22 cellular contexts compared by ENCODE assay signal in the genomic region with DNA sequence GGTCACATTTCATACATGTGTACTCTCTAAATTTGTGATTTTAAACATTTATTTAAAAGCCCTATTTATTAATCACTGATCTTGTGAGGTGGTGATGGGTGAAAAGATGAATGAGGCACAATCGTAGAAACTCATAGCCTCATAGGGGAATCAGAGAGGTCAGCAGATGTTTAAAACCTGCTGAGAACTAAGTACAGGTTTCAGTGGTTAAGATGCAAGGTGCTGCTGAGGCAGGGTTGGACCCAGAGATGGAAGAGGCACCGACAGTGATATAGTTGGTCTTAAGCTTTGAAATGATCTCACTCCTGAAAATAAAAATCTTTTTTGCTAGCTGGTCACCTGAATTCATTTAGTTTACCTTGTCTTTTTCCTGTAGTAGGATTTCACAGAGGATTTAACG. TPM values are rescaled to one million over a fixed set of nuclear protein-coding genes. Genes with fewer than 3 reads are reported as not detected.
DNase-seq lines count a peak whose midpoint lies in the region; ATAC-seq, FAIRE-seq and TF ChIP-seq lines count a peak whose summit lies in the region.
"Had no signal": no experiment of that assay in that cellular context is flagged by ENCODE, and none has a peak within 500 bp of the region (broad histone marks: within the 10 kb centered on the region; RNA-seq: fewer than 3 reads in every experiment).

No MANE protein-coding gene starts in this region.

- ATAC-seq in GM18498 (IDR thresholded peaks at IDR 0.05; ENCODE audit: unreplicated experiment) (peak; percentile 57), GM19438 (IDR thresholded peaks at IDR 0.05; ENCODE audit: low read depth, unreplicated experiment) (peak; percentile 73), HG02678 (IDR thresholded peaks at IDR 0.05; ENCODE audit: unreplicated experiment) (peak; percentile 63), HG03520 (IDR thresholded peaks at IDR 0.05; ENCODE audit: unreplicated experiment) (peak; percentile 54), esophagus mucosa (no peak)
- ATAC-seq: sciatic nerve had no signal

- DNase-seq in D721Med (ENCODE audit: insufficient read length, low spot score) (no peak), LoVo (ENCODE audit: low spot score) (no peak), NCI-H1694 treated with DMSO at 0.1 percent for 48 hours (lab: John Stamatoyannopoulos, UW) (no peak)
- DNase-seq: activated effector memory CD4-positive, alpha-beta T cell treated with Interleukin-2 at 50 U/mL for 16 hours; dorsolateral prefrontal cortex; IMR-90; MV-4-11; NCI-H526 treated with DMSO at 0.1 percent for 48 hours; Peyer's patch; stimulated activated CD4-positive, alpha-beta T cell treated with anti-CD3 and anti-CD28 coated beads, Interleukin-1b, Interleukin-23, amount 100 ng/mL, for 48 hours; T-helper 9 cell had no signal

- TF ChIP-seq CTCF in D721Med (IDR thresholded peaks at IDR 0.05; ENCODE audit: insufficient read depth, missing control alignments) = no peak

- FAIRE-seq in D721Med (lab: Jason Lieb, UNC) = no peak
- FAIRE-seq: A204.1 had no signal

RNA-seq across cellular contexts. Expression of a gene that starts 49.6 kb away (rescaled TPM):
- not detected for total RNA-seq in esophagus mucosa
- total RNA-seq: cardiac muscle cell, dorsolateral prefrontal cortex, IMR-90, lower leg skin, osteoblast, Peyer's patch, sciatic nerve, ureter had no signal
